In genomic region chr11:74783241-74783871, GRCh38 we compare ENCODE assay signal across 2 cellular contexts.
TF ChIP-seq lines count a peak whose summit lies in the region.

No MANE protein-coding gene starts in this region.

TF ChIP-seq in liver, 16 proteins besides CTCF, POLR2A, EP300 and RAD21 (continued from another document):
- no peak for TF ChIP-seq RXRA (IDR thresholded peaks at IDR 0.05)
- TF ChIP-seq ZBTB33 (IDR thresholded peaks at IDR 0.05), result no peak
- no peak for TF ChIP-seq FOXA2 (IDR thresholded peaks at IDR 0.05)
- no peak for TF ChIP-seq HNF4A (conservative IDR thresholded peaks at IDR 0.05)
TF ChIP-seq in liver: peak in this region for 1.

TF ChIP-seq in SK-N-SH treated with all-trans-retinoic acid at 6 μM for 48 hours, 23 proteins besides CTCF, POLR2A, EP300 and RAD21 (continued from another document):
- no peak for TF ChIP-seq CSRNP3 (CRISPR knock-in tag; IDR thresholded peaks at IDR 0.05)
- no peak for TF ChIP-seq ZNF565 (CRISPR knock-in tag; conservative IDR thresholded peaks at IDR 0.05; ENCODE audit: low read depth)
- TF ChIP-seq PATZ1 (CRISPR knock-in tag; IDR thresholded peaks at IDR 0.05; ENCODE audit: borderline replicate concordance), result no peak
- TF ChIP-seq ZNF8 (CRISPR knock-in tag; IDR thresholded peaks at IDR 0.05), result no peak
- TF ChIP-seq SNAI2 (CRISPR knock-in tag; IDR thresholded peaks at IDR 0.05), result no peak
- no peak for TF ChIP-seq ESRRG (CRISPR knock-in tag; IDR thresholded peaks at IDR 0.05)
- no peak for TF ChIP-seq TOX (CRISPR knock-in tag; IDR thresholded peaks at IDR 0.05; ENCODE audit: borderline replicate concordance)
- no peak for TF ChIP-seq BACH2 (CRISPR knock-in tag; IDR thresholded peaks at IDR 0.05; ENCODE audit: borderline replicate concordance)
- no peak for TF ChIP-seq POU6F1 (CRISPR knock-in tag; IDR thresholded peaks at IDR 0.05; ENCODE audit: borderline replicate concordance, low read depth)
- no peak for TF ChIP-seq PPARA (CRISPR knock-in tag; IDR thresholded peaks at IDR 0.05; ENCODE audit: borderline replicate concordance)
- TF ChIP-seq CSDC2 (CRISPR knock-in tag; IDR thresholded peaks at IDR 0.05), result no peak
- TF ChIP-seq ARNTL (CRISPR knock-in tag; IDR thresholded peaks at IDR 0.05; ENCODE audit: borderline replicate concordance, low read depth), result no peak
- no peak for TF ChIP-seq ZFP30 (CRISPR knock-in tag; IDR thresholded peaks at IDR 0.05)
- no peak for TF ChIP-seq TSHZ2 (CRISPR knock-in tag; IDR thresholded peaks at IDR 0.05)
